8 cellular contexts compared by ENCODE assay signal in the genomic region with DNA sequence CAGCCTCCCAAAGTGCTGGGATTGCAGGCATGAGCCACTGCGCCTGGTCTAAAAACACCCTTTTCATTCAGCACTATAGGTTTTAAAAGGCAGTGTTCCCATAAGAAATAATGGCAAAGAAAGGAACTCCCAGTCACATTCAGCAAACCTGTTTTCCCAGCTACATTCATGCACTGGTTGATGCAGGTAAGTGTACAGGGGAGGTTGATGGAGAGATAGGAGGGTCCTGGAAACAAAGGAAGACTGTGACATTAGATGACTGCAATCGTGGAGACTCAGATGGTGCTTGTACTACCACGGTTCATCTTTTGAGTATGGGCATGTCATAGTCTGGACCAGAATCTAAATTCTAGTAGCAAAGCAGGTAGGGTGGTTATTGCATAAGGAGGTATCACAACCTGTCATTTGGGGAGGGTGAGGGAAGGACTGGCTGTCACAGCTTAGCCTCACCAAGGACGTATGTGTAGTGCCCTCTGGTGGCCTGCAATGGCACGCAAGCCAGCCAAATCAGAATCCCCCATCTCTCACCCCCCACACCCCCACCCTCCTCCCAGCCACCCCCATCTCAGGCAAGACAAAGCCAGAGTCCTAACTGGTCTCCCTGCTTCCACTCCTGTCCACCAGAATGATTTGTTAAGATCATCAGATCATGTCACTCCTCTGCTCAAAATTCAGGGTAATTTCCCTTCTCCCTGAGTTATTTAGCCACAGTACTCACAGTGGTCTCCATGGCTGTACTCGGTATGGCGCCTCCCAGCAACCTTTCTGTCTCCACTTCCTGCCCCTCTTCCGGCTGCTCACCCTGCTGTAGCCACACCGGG. TPM values are rescaled to one million over a fixed set of nuclear protein-coding genes. Genes with fewer than 3 reads are reported as not detected.
DNase-seq lines count a peak whose midpoint lies in the region; ATAC-seq and TF ChIP-seq lines count a peak whose summit lies in the region.

No MANE protein-coding gene starts in this region.

- H3K27me3 ChIP-seq in HAP-1 (ENCODE audit: low read depth) (no peaks in the 10 kb centered on the region), stomach (no peaks in the 10 kb centered on the region)

- peaks cover 26% of the 10 kb centered on the region for H3K4me1 Mint-ChIP-seq in activated CD8-positive, alpha-beta memory T cell treated with anti-CD3 and anti-CD28 coated beads, Interleukin-2, amount 10 ng/mL, durations not matched to agents 7 days and 5 days
- H3K4me1 Mint-ChIP-seq in naive thymus-derived CD8-positive, alpha-beta T cell: peaks cover 20 to 28% (median 27%) of the 10 kb centered on the region in 4 donors

- no peaks in the 10 kb centered on the region for H3K27me3 Mint-ChIP-seq in activated CD8-positive, alpha-beta memory T cell treated with anti-CD3 and anti-CD28 coated beads, Interleukin-2, amount 10 ng/mL, durations not matched to agents 7 days and 5 days
- H3K27me3 Mint-ChIP-seq in naive thymus-derived CD8-positive, alpha-beta T cell: no peaks in the 10 kb centered on the region

- peak in 4 of 7 experiments; percentile 48 to 67 (median 54) for TF ChIP-seq CTCF in stomach (IDR thresholded peaks at IDR 0.05)

- H3K4me3 Mint-ChIP-seq in activated CD8-positive, alpha-beta memory T cell treated with anti-CD3 and anti-CD28 coated beads, Interleukin-2, amount 10 ng/mL, durations not matched to agents 7 days and 5 days: peak overlapping the region; percentile 40
- peak overlapping the region; percentile 60 to 91 (median 84) for H3K4me3 Mint-ChIP-seq in naive thymus-derived CD8-positive, alpha-beta T cell

- POLR2A ChIA-PET in naive thymus-derived CD8-positive, alpha-beta T cell (lab: Charles Lee): interaction anchor here (1.6 to 2.2 kb wide), 2 partner anchors 114 to 116 kb away, joined by 5 to 6 read pairs; no protein-coding TSS in a partner anchor

- H3K9me3 ChIP-seq in HAP-1 (no peaks in the 10 kb centered on the region; the same call in 1 of the 2 replicates), stomach (no peaks in the 10 kb centered on the region)

- TF ChIP-seq EP300 in stomach (IDR thresholded peaks at IDR 0.05): no peak

- peaks cover 3% of the 10 kb centered on the region for H3K36me3 Mint-ChIP-seq in activated CD8-positive, alpha-beta memory T cell treated with anti-CD3 and anti-CD28 coated beads, Interleukin-2, amount 10 ng/mL, durations not matched to agents 7 days and 5 days
- H3K36me3 Mint-ChIP-seq in naive thymus-derived CD8-positive, alpha-beta T cell: peaks cover 0 to 6% (median 0%) of the 10 kb centered on the region in 3 donors

- peak; percentile 57 for DNase-seq in EH (ENCODE audit: low read depth)
- DNase-seq in HAP-1 (ENCODE audit: low spot score in 2 of 2): peak; percentile 84 to 93
- peak; percentile 73 for DNase-seq in NCI-H69 (lab: John Stamatoyannopoulos, UW)
- peak; percentile 88 for DNase-seq in activated CD8-positive, alpha-beta memory T cell treated with anti-CD3 and anti-CD28 coated beads, Interleukin-2, amount 10 ng/mL, durations not matched to agents 7 days and 5 days
- peak; percentile 35 for DNase-seq in epidermal melanocyte (ENCODE audit: insufficient read length, low spot score)
- DNase-seq in naive thymus-derived CD8-positive, alpha-beta T cell: peak; percentile 63 to 87 (median 76)
- peak; percentile 46 for DNase-seq in stomach

- CTCF ChIA-PET in activated CD8-positive, alpha-beta memory T cell treated with anti-CD3 and anti-CD28 coated beads, Interleukin-2, amount 10 ng/mL, durations not matched to agents 7 days and 5 days (lab: Charles Lee): interaction anchor here (0.5 to 3.4 kb wide), 14 partner anchors 11 to 191 kb away, joined by 3 to 30 read pairs (median 5); no protein-coding TSS in a partner anchor

- intact Hi-C loops in stomach (cut with DNase I; ENCODE audit: low total_unique reads): no loop called here

- ATAC-seq in activated CD8-positive, alpha-beta memory T cell treated with anti-CD3 and anti-CD28 coated beads, Interleukin-2, amount 10 ng/mL, durations not matched to agents 7 days and 5 days: peak; percentile 92
- peak; percentile 96 for ATAC-seq in naive thymus-derived CD8-positive, alpha-beta T cell
- ATAC-seq in HG03039 (IDR thresholded peaks at IDR 0.05; ENCODE audit: unreplicated experiment): no peak

- H3K4me1 ChIP-seq in HAP-1: peaks cover 6% of the 10 kb centered on the region
- no peaks in the 10 kb centered on the region for H3K4me1 ChIP-seq in stomach

- H3K4me3 ChIP-seq in HAP-1: no peak overlapping the region
- no peak overlapping the region for H3K4me3 ChIP-seq in stomach

- no peak for TF ChIP-seq POLR2A in stomach (IDR thresholded peaks at IDR 0.05)

- no peaks in the 10 kb centered on the region for H3K9me3 Mint-ChIP-seq in activated CD8-positive, alpha-beta memory T cell treated with anti-CD3 and anti-CD28 coated beads, Interleukin-2, amount 10 ng/mL, durations not matched to agents 7 days and 5 days (ENCODE audit: low read depth)
- no peaks in the 10 kb centered on the region for H3K9me3 Mint-ChIP-seq in naive thymus-derived CD8-positive, alpha-beta T cell

- in situ Hi-C loops in HAP-1 (cut with MboI; ENCODE audit: low sequenced_read_pairs): loop anchor here (10.0 kb wide), 1 partner anchor 105 kb away; no protein-coding TSS in a partner anchor

- H3K36me3 ChIP-seq in HAP-1 (replicated peaks) (no peaks in the 10 kb centered on the region), stomach (no peaks in the 10 kb centered on the region)

- no peak overlapping the region for H3K27ac ChIP-seq in stomach

- peak overlapping the region; percentile 84 for H3K27ac Mint-ChIP-seq in activated CD8-positive, alpha-beta memory T cell treated with anti-CD3 and anti-CD28 coated beads, Interleukin-2, amount 10 ng/mL, durations not matched to agents 7 days and 5 days
- H3K27ac Mint-ChIP-seq in naive thymus-derived CD8-positive, alpha-beta T cell: peak overlapping the region; percentile 63 to 97 (median 93)

- 30 to 38% (median 37%) methylated on average over 9 of the region's 9 CpGs for WGBS in stomach, 5 donors

RNA-seq across cellular contexts. Expression of a gene that starts 28.8 kb away (rescaled TPM):
- total RNA-seq in activated CD8-positive, alpha-beta memory T cell treated with anti-CD3 and anti-CD28 coated beads, Interleukin-2, amount 10 ng/mL, durations not matched to agents 7 days and 5 days: 10 to 100 TPM; 55.9 to 60.9 TPM
- 10 to 100 TPM; 49.0 to 54.1 TPM for total RNA-seq in naive thymus-derived CD8-positive, alpha-beta T cell
- 100 to 1,000 TPM; 113 to 151 (median 150) TPM for polyA plus RNA-seq in naive thymus-derived CD8-positive, alpha-beta T cell
- 100 to 1,000 TPM in 1 of 5 donors, 10 to 100 TPM in 3, 1 to 10 TPM in 1; 2.0 to 131 (median 31.2) TPM for total RNA-seq in stomach
- polyA plus RNA-seq in stomach: 10 to 100 TPM; 33.0 to 46.3 (median 38.5) TPM

RNA-seq across cellular contexts. Expression of a gene that starts 51.3 kb away (rescaled TPM):
- 10 to 100 TPM; 56.0 to 63.6 TPM for total RNA-seq in activated CD8-positive, alpha-beta memory T cell treated with anti-CD3 and anti-CD28 coated beads, Interleukin-2, amount 10 ng/mL, durations not matched to agents 7 days and 5 days
- total RNA-seq in naive thymus-derived CD8-positive, alpha-beta T cell: 10 to 100 TPM; 35.8 to 37.8 TPM
- 10 to 100 TPM in 1 of 3 donors, 1 to 10 TPM in 2; 4.0 to 13.2 (median 7.5) TPM for polyA plus RNA-seq in naive thymus-derived CD8-positive, alpha-beta T cell
- total RNA-seq in stomach: 10 to 100 TPM in 1 of 5 donors, 1 to 10 TPM in 4; 2.9 to 25.2 (median 6.2) TPM
- polyA plus RNA-seq in stomach: 1 to 10 TPM; 2.2 to 4.6 (median 3.8) TPM

RNA-seq across cellular contexts. Expression of a gene that starts 56.0 kb away (rescaled TPM):
- 10 to 100 TPM; 26.4 to 32.9 TPM for total RNA-seq in activated CD8-positive, alpha-beta memory T cell treated with anti-CD3 and anti-CD28 coated beads, Interleukin-2, amount 10 ng/mL, durations not matched to agents 7 days and 5 days
- 1 to 10 TPM; 3.2 TPM for total RNA-seq in naive thymus-derived CD8-positive, alpha-beta T cell
- 1 to 10 TPM in 1 of 3 donors, under 1 TPM in 2; 0.09 to 1.7 (median 0.20) TPM for polyA plus RNA-seq in naive thymus-derived CD8-positive, alpha-beta T cell
- 1 to 10 TPM in 3 of 5 donors, not detected in 2; 1.3 to 2.9 (median 2.5) TPM for total RNA-seq in stomach
- 1 to 10 TPM in 2 of 3 donors, under 1 TPM in 1; 0.31 to 3.5 (median 1.7) TPM for polyA plus RNA-seq in stomach

Comparison
In these comparisons a context has a peak if more than half of its experiments do, and no peak if none do; other contexts are left out.
1. DNase-seq: peak in every context shown above with its lines; median percentile 88 in HAP-1; 88 in activated CD8-positive, alpha-beta memory T cell treated with anti-CD3 and anti-CD28 coated beads, Interleukin-2, amount 10 ng/mL, durations not matched to agents 7 days and 5 days; 76 in naive thymus-derived CD8-positive, alpha-beta T cell; 73 in NCI-H69; 57 in EH; 46 in stomach; 35 in epidermal melanocyte.
2. RNA of a gene that starts 56.0 kb away (total RNA-seq): 26.4 to 32.9 TPM in activated CD8-positive, alpha-beta memory T cell treated with anti-CD3 and anti-CD28 coated beads, Interleukin-2, amount 10 ng/mL, durations not matched to agents 7 days and 5 days; 3.2 TPM in naive thymus-derived CD8-positive, alpha-beta T cell and 1.3 to 2.9 TPM in stomach; every median in the first group is over 4 times any median in the second.